Comparison of ENCODE assay signal across 9 cellular contexts in the genomic region with DNA sequence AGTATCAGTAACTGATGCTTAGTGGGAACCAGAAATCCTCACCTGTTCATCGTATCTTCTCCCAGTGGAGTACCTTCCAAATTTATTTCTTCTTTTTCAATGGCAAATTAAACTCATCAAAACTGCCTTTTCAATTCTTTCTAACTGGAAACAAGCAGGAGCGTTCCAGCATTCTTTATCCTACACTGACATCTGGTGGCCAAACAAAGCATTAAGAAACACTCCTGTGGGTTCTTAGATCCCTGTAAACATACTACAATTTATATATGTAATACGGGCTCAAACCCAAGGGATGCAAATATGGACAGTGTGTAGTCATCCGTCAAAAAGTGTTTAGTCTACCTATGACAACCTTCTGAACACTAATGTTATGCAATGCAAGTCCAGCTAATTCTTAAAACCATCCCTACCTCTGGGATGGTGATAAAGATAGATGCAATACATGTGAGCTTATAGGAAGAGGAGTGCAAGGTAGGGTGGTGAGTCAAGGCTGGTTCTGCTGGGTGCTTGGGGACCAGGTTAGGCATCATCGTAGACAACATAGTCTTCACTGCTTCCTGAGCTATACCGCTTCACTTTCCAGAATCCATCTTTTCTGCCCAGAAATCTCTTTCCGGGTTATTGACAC.
DNase-seq lines count a peak whose midpoint lies in the region; ATAC-seq, FAIRE-seq and TF ChIP-seq lines count a peak whose summit lies in the region.
"Had no signal": no experiment of that assay in that cellular context is flagged by ENCODE, and none has a peak within 500 bp of the region (broad histone marks: within the 10 kb centered on the region; RNA-seq: fewer than 3 reads in every experiment).

No MANE protein-coding gene starts in this region.

- H3K9ac ChIP-seq in adipocyte (ENCODE audit: low read length) = no peak overlapping the region

- in situ Hi-C loops in transverse colon (cut with MboI; ENCODE audit: low pct_ligation_motif_present in 1 of 4, low pct_unique_long_range_greater_than_20kb in 1 of 4, low sequenced_read_pairs in 3 of 4) = no loop called here

- DNase-seq in AG20443 (ENCODE audit: low spot score) = peak; percentile 42
- DNase-seq in GM04504 (ENCODE audit: low read depth) = peak; percentile 27
- peak; percentile 5 for DNase-seq in NCI-H2196 treated with DMSO at 0.1 percent for 48 hours (lab: John Stamatoyannopoulos, UW; ENCODE audit: unreplicated experiment)
- DNase-seq in adipocyte (ENCODE audit: low read depth) = peak; percentile 83
- no peak for DNase-seq in transverse colon
- no peak for DNase-seq in activated gamma-delta T cell (lab: John Stamatoyannopoulos, UW)
- DNase-seq: right cardiac atrium had no signal

- ATAC-seq in HG02798 (IDR thresholded peaks at IDR 0.05; ENCODE audit: poor library complexity, unreplicated experiment) = peak; percentile 79

- H3K4me3 ChIP-seq in adipocyte (ENCODE audit: low read length) (no peak overlapping the region), transverse colon (no peak overlapping the region)

- H3K9me3 ChIP-seq in adipocyte (ENCODE audit: control insufficient read depth, low read length) (no peaks in the 10 kb centered on the region), transverse colon (no peaks in the 10 kb centered on the region)

- 32 to 46% methylated on average over 6 to 7 of the region's 7 CpGs for WGBS in transverse colon (ENCODE audit: low coverage in 1 of 2), 2 donors

- no peak overlapping the region for H3K27ac ChIP-seq in transverse colon

- peak; percentile 52 to 66 (median 62) for TF ChIP-seq CTCF in transverse colon (IDR thresholded peaks at IDR 0.05)

- H3K27me3 ChIP-seq in adipocyte (replicated peaks; ENCODE audit: control insufficient read depth, insufficient read depth, low read length) (peaks cover 19% of the 10 kb centered on the region), transverse colon (no peaks in the 10 kb centered on the region)

- peak; percentile 98 for FAIRE-seq in islet of Langerhans (lab: Jason Lieb, UNC)

- H3K36me3 ChIP-seq in adipocyte (ENCODE audit: control insufficient read depth, insufficient read depth, low read length, severe bottlenecking) = no peaks in the 10 kb centered on the region
- no peaks in the 10 kb centered on the region for H3K36me3 ChIP-seq in transverse colon

- no peak for TF ChIP-seq POLR2A in transverse colon (IDR thresholded peaks at IDR 0.05)

- no peaks in the 10 kb centered on the region for H3K4me1 ChIP-seq in adipocyte (ENCODE audit: control insufficient read depth, insufficient read depth, low read length)
- H3K4me1 ChIP-seq in transverse colon = no peaks in the 10 kb centered on the region

- no peak for TF ChIP-seq EP300 in transverse colon (IDR thresholded peaks at IDR 0.05; ENCODE audit: low read depth)

- intact Hi-C loops in transverse colon (cut with DNase I; ENCODE audit: low total_unique reads) = no loop called here

Comparison
In these comparisons a context has a peak if more than half of its experiments do, and no peak if none do; other contexts are left out.
1. DNase-seq: peak in AG20443 (single experiment), GM04504 (single experiment), NCI-H2196 treated with DMSO at 0.1 percent for 48 hours (single experiment) and adipocyte (single experiment); none in transverse colon (single experiment) and activated gamma-delta T cell (single experiment).